23 cellular contexts compared by ENCODE assay signal in genomic region chr6:128932061-128932460, GRCh38. TPM values are rescaled to one million over a fixed set of nuclear protein-coding genes. Genes with fewer than 3 reads are reported as not detected.
DNase-seq lines count a peak whose midpoint lies in the region; ATAC-seq and TF ChIP-seq lines count a peak whose summit lies in the region.
"Had no signal": no experiment of that assay in that cellular context is flagged by ENCODE, and none has a peak within 500 bp of the region (broad histone marks: within the 10 kb centered on the region; RNA-seq: fewer than 3 reads in every experiment).

No MANE protein-coding gene starts in this region.

- CTCF ChIA-PET in BJ (lab: Yijun Ruan, JAX), result no interaction called here
- CTCF ChIA-PET in activated CD8-positive, alpha-beta T cell treated with anti-CD3 and anti-CD28 coated beads, Interleukin-2, amount 10 ng/mL, durations not matched to agents 7 days and 5 days (lab: Charles Lee), result no interaction called here

- no peaks in the 10 kb centered on the region for H3K27me3 Mint-ChIP-seq in activated CD8-positive, alpha-beta T cell treated with anti-CD3 and anti-CD28 coated beads, Interleukin-2, amount 10 ng/mL, durations not matched to agents 7 days and 5 days (ENCODE audit: low read depth)
- H3K27me3 Mint-ChIP-seq: B cell; central memory CD8-positive, alpha-beta T cell had no signal

- H3K36me3 Mint-ChIP-seq in activated CD8-positive, alpha-beta T cell treated with anti-CD3 and anti-CD28 coated beads, Interleukin-2, amount 10 ng/mL, durations not matched to agents 7 days and 5 days (ENCODE audit: low read depth), result no peaks in the 10 kb centered on the region
- H3K36me3 Mint-ChIP-seq: activated naive CD4-positive, alpha-beta T cell treated with anti-CD3 and anti-CD28 coated beads, Interleukin-2, amount 50 U/mL, for 72 hours had no signal

- no peaks in the 10 kb centered on the region for H3K36me3 ChIP-seq in BJ (ENCODE audit: control insufficient read depth, insufficient read depth, low read length)
- H3K36me3 ChIP-seq in brain microvascular endothelial cell (replicated peaks), result no peaks in the 10 kb centered on the region
- H3K36me3 ChIP-seq: ovary, spleen had no signal

- no peak overlapping the region for H3K27ac ChIP-seq in brain microvascular endothelial cell
- H3K27ac ChIP-seq: heart right ventricle, ovary, spleen had no signal

- ATAC-seq in HG03159 (IDR thresholded peaks at IDR 0.05; ENCODE audit: unreplicated experiment) (no peak), left colon (no peak)
- ATAC-seq in activated CD8-positive, alpha-beta T cell treated with anti-CD3 and anti-CD28 coated beads, Interleukin-2, amount 10 ng/mL, durations not matched to agents 7 days and 5 days, result no peak
- ATAC-seq: activated naive CD4-positive, alpha-beta T cell treated with anti-CD3 and anti-CD28 coated beads, Interleukin-2, amount 50 U/mL, for 72 hours; GM12878 had no signal

- H3K27me3 ChIP-seq in BJ (ENCODE audit: control insufficient read depth, insufficient read depth, low read length) (no peaks in the 10 kb centered on the region), brain microvascular endothelial cell (replicated peaks) (no peaks in the 10 kb centered on the region)
- H3K27me3 ChIP-seq: heart right ventricle, ovary had no signal

- no peak for TF ChIP-seq CTCF in BJ (IDR thresholded peaks at IDR 0.05; ENCODE audit: insufficient read depth, low read depth, low read length)
- TF ChIP-seq CTCF in brain microvascular endothelial cell (IDR thresholded peaks at IDR 0.05; ENCODE audit: low read depth, low read length, missing control alignments), result no peak

- intact Hi-C loops in left colon (cut with DNase I, micrococcal nuclease), result no loop called here

- in situ Hi-C loops in brain microvascular endothelial cell (cut with HindIII; ENCODE audit: low pct_ligation_motif_present, low sequenced_read_pairs), result no loop called here

- POLR2A ChIA-PET in BJ (lab: Charles Lee), result no interaction called here
- POLR2A ChIA-PET in activated CD8-positive, alpha-beta T cell treated with anti-CD3 and anti-CD28 coated beads, Interleukin-2, amount 10 ng/mL, durations not matched to agents 7 days and 5 days (lab: Charles Lee), result interaction anchor here (0.5 kb wide), 1 partner anchor 350 kb away, joined by 3 read pairs; no protein-coding TSS in a partner anchor

- no peaks in the 10 kb centered on the region for H3K4me1 Mint-ChIP-seq in activated CD8-positive, alpha-beta T cell treated with anti-CD3 and anti-CD28 coated beads, Interleukin-2, amount 10 ng/mL, durations not matched to agents 7 days and 5 days (ENCODE audit: low read depth)
- H3K4me1 Mint-ChIP-seq: B cell; central memory CD8-positive, alpha-beta T cell had no signal

- DNase-seq in BJ (ENCODE audit: low read depth), result peak; percentile 24
- DNase-seq in HT1080 (ENCODE audit: low read depth), result peak; percentile 23
- DNase-seq in brain microvascular endothelial cell, result peak; percentile 12
- DNase-seq in foreskin melanocyte, result peak; percentile 44
- DNase-seq in retina, result no peak
- DNase-seq in left colon, result no peak
- no peak for DNase-seq in activated CD8-positive, alpha-beta T cell treated with anti-CD3 and anti-CD28 coated beads, Interleukin-2, amount 10 ng/mL, durations not matched to agents 7 days and 5 days
- DNase-seq: activated CD4-positive, alpha-beta T cell treated with anti-CD3 and anti-CD28 coated beads for 48 hours; H7; heart right ventricle; KBM-7; NCI-H1436; NCI-H69; ovary; SHP77 treated with DMSO at 0.1 percent for 48 hours; spleen; stimulated activated naive CD4-positive, alpha-beta T cell treated with Interleukin-2 at 50 U/mL for 16 hours; T-helper 9 cell had no signal

- H3K4me3 Mint-ChIP-seq in activated CD8-positive, alpha-beta T cell treated with anti-CD3 and anti-CD28 coated beads, Interleukin-2, amount 10 ng/mL, durations not matched to agents 7 days and 5 days, result no peak overlapping the region
- H3K4me3 Mint-ChIP-seq: B cell; central memory CD8-positive, alpha-beta T cell had no signal

- H3K4me3 ChIP-seq in BJ (ENCODE audit: low read depth, low read length) (no peak overlapping the region), brain microvascular endothelial cell (ENCODE audit: low read depth, low read length) (no peak overlapping the region)
- H3K4me3 ChIP-seq: GM12878, heart right ventricle, ovary, spleen had no signal

- H3K9me3 Mint-ChIP-seq in activated CD8-positive, alpha-beta T cell treated with anti-CD3 and anti-CD28 coated beads, Interleukin-2, amount 10 ng/mL, durations not matched to agents 7 days and 5 days (ENCODE audit: insufficient read depth), result no peaks in the 10 kb centered on the region
- H3K9me3 Mint-ChIP-seq: activated naive CD4-positive, alpha-beta T cell treated with anti-CD3 and anti-CD28 coated beads, Interleukin-2, amount 50 U/mL, for 72 hours had no signal

- no peak overlapping the region for H3K27ac Mint-ChIP-seq in activated CD8-positive, alpha-beta T cell treated with anti-CD3 and anti-CD28 coated beads, Interleukin-2, amount 10 ng/mL, durations not matched to agents 7 days and 5 days
- H3K27ac Mint-ChIP-seq: activated naive CD4-positive, alpha-beta T cell treated with anti-CD3 and anti-CD28 coated beads, Interleukin-2, amount 50 U/mL, for 72 hours; B cell had no signal

RNA-seq across cellular contexts. Expression of gene LAMA2, which starts 49.1 kb away (rescaled TPM):
- 45.3 and 50.0 TPM in 2 replicates for polyA plus RNA-seq in BJ (2011; rRNA removed)
- polyA minus RNA-seq in BJ (2011; rRNA and poly(A)+ RNA removed), result 23.2 and 24.9 TPM in 2 replicates
- 0.18 and 0.20 TPM in 2 replicates for total RNA-seq in HT1080 (2014; rRNA removed; shearing (Covaris generic))
- polyA plus RNA-seq in HT1080 (2015; cell fraction: cytosol; rRNA removed), result 0.59 and 0.90 TPM in 2 replicates
- 0.20 and 0.23 TPM in 2 replicates for polyA plus RNA-seq in HT1080 (2015; cell fraction: nucleus; rRNA removed)
- total RNA-seq in left colon, result 10 to 100 TPM in 1 of 2 donors, 1 to 10 TPM in 1; 7.0 to 14.4 TPM
- under 1 TPM in 1 of 2 experiments, not detected in 1; 0.26 TPM for total RNA-seq in activated CD8-positive, alpha-beta T cell treated with anti-CD3 and anti-CD28 coated beads, Interleukin-2, amount 10 ng/mL, durations not matched to agents 7 days and 5 days
- total RNA-seq: B cell had no signal

Comparison
In these comparisons a context has a peak if more than half of its experiments do, and no peak if none do; other contexts are left out.
1. DNase-seq: peak in BJ (single experiment), HT1080 (single experiment), brain microvascular endothelial cell (single experiment) and foreskin melanocyte (single experiment); none in retina (single experiment), left colon (0 of 2) and activated CD8-positive, alpha-beta T cell treated with anti-CD3 and anti-CD28 coated beads, Interleukin-2, amount 10 ng/mL, durations not matched to agents 7 days and 5 days (single experiment).